7 cellular contexts compared by ENCODE assay signal in the genomic region with DNA sequence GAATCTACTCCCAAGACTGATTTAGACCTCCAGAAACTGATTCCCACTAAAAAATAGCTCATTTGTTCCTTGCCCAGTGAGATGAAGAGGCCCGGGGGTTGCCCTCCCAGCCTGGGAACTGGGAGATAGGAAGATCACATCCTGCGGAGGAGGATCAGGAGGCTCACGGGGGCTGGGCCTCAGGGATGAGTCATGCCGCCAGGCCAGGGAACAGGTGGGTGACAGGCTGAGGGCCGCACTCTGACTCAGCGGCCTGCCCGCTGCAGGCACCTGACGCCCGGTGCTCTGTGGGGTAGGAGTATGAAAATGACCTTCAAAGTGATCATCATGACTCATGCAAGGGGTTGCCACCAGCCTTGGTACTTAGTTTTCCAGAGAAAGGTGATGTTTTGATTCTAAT.
DNase-seq lines count a peak whose midpoint lies in the region; ATAC-seq and TF ChIP-seq lines count a peak whose summit lies in the region.

No MANE protein-coding gene starts in this region.

- peaks cover 2% of the 10 kb centered on the region for H3K36me3 Mint-ChIP-seq in activated CD4-positive, alpha-beta T cell treated with anti-CD3 and anti-CD28 coated beads, Interleukin-2, amount 10 ng/mL, durations not matched to agents 24 days and 14 days (ENCODE audit: low read depth)
- no peaks in the 10 kb centered on the region for H3K36me3 Mint-ChIP-seq in nephron progenitor cell (ENCODE audit: low read depth)

- no peaks in the 10 kb centered on the region for H3K27me3 ChIP-seq in Peyer's patch

- no peaks in the 10 kb centered on the region for H3K4me1 ChIP-seq in Peyer's patch

- peak overlapping the region; percentile 40 for H3K4me3 Mint-ChIP-seq in activated CD4-positive, alpha-beta T cell treated with anti-CD3 and anti-CD28 coated beads, Interleukin-2, amount 10 ng/mL, durations not matched to agents 24 days and 14 days
- H3K4me3 Mint-ChIP-seq in nephron progenitor cell: no peak overlapping the region

- ATAC-seq in GM19397 (IDR thresholded peaks at IDR 0.05; ENCODE audit: unreplicated experiment) (peak; percentile 86), HG03066 (IDR thresholded peaks at IDR 0.05; ENCODE audit: low read depth, unreplicated experiment) (peak; percentile 82), sciatic nerve (no peak)

- H3K36me3 ChIP-seq in Peyer's patch: no peaks in the 10 kb centered on the region

- peaks cover 21% of the 10 kb centered on the region for H3K27me3 Mint-ChIP-seq in activated CD4-positive, alpha-beta T cell treated with anti-CD3 and anti-CD28 coated beads, Interleukin-2, amount 10 ng/mL, durations not matched to agents 24 days and 14 days
- peaks cover 9% of the 10 kb centered on the region for H3K27me3 Mint-ChIP-seq in nephron progenitor cell (ENCODE audit: low read depth, poor library complexity)

- H3K4me1 Mint-ChIP-seq in activated CD4-positive, alpha-beta T cell treated with anti-CD3 and anti-CD28 coated beads, Interleukin-2, amount 10 ng/mL, durations not matched to agents 24 days and 14 days: peaks cover 26% of the 10 kb centered on the region
- peaks cover 10% of the 10 kb centered on the region for H3K4me1 Mint-ChIP-seq in nephron progenitor cell

- TF ChIP-seq CTCF in nephron progenitor cell (IDR thresholded peaks at IDR 0.05) (no peak), Peyer's patch (IDR thresholded peaks at IDR 0.05) (no peak)

- TF ChIP-seq POLR2A in Peyer's patch (IDR thresholded peaks at IDR 0.05): no peak

- H3K9me3 Mint-ChIP-seq in activated CD4-positive, alpha-beta T cell treated with anti-CD3 and anti-CD28 coated beads, Interleukin-2, amount 10 ng/mL, durations not matched to agents 24 days and 14 days: peaks cover 4% of the 10 kb centered on the region
- H3K9me3 Mint-ChIP-seq in nephron progenitor cell: no peaks in the 10 kb centered on the region

- no peak for DNase-seq in activated CD4-positive, alpha-beta T cell treated with anti-CD3 and anti-CD28 coated beads, Interleukin-2, amount 10 ng/mL, durations not matched to agents 24 days and 14 days
- DNase-seq in nephron progenitor cell (peak; percentile 8), sciatic nerve (ENCODE audit: low spot score) (no peak), Peyer's patch (no peak), pons (ENCODE audit: low spot score) (no peak)

- no peak overlapping the region for H3K4me3 ChIP-seq in Peyer's patch

- no peaks in the 10 kb centered on the region for H3K9me3 ChIP-seq in Peyer's patch

- intact Hi-C loops in activated CD4-positive, alpha-beta T cell treated with anti-CD3 and anti-CD28 coated beads, Interleukin-2, amount 10 ng/mL, durations not matched to agents 24 days and 14 days (cut with micrococcal nuclease): loop anchor here (2.0 kb wide), 3 partner anchors 41 to 925 kb away; no protein-coding TSS in a partner anchor
- intact Hi-C loops in sciatic nerve (cut with DNase I): no loop called here

- H3K27ac Mint-ChIP-seq in activated CD4-positive, alpha-beta T cell treated with anti-CD3 and anti-CD28 coated beads, Interleukin-2, amount 10 ng/mL, durations not matched to agents 24 days and 14 days: peak overlapping the region; percentile 88
- no peak overlapping the region for H3K27ac Mint-ChIP-seq in nephron progenitor cell

- no peak overlapping the region for H3K27ac ChIP-seq in Peyer's patch
